ENCODE assay signal across 15 cellular contexts in the genomic region with DNA sequence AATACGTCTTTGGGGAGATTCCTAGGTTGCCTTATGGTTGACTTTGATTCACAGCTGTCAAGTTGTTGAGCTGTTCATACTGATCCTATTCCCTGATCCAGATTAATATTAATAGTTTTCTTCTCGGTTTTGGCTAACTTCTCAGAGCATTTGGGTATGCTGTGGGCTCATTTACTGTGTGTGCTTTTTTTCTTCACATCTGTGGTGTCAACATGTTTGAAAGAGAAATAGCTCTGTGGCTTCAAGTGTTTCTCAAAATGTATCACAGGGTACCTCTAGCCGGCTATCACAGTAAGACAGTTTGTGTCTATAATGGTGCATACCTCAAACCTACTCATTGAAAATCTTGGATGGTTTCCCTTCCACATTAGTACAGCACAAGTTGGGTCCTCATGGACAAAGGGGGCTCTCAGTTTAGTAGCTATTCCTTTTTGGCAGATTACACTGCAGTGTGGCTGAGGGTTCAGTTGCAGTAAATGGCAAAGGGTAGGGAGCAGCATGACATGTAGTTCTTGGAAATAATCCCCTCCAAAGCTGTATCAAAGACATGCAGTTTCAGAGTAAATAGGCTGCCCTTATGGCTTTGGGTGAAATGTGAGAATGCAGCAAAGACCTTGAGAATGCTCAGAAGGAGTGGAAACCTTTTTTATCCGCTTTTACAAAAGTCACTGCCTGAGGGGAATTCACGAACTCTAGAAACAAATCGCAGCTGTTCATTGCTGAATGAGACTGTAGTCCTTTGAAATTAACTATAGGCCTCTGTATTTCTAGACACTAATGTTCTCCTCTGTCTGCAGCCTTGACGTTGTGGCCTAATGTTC.
A peak's percentile ranks its signal among the peaks of the same experiment; 100 is the strongest.
DNase-seq lines count a peak whose midpoint lies in the region; ATAC-seq, FAIRE-seq and TF ChIP-seq lines count a peak whose summit lies in the region.
"Had no signal": no experiment of that assay in that cellular context is flagged by ENCODE, and none has a peak within 500 bp of the region (broad histone marks: within the 10 kb centered on the region; RNA-seq: fewer than 3 reads in every experiment).

No MANE protein-coding gene starts in this region.

- TF ChIP-seq CTCF in nephron progenitor cell (IDR thresholded peaks at IDR 0.05) (no peak), chondrocyte (IDR thresholded peaks at IDR 0.05) (no peak)

- H3K4me1 Mint-ChIP-seq in nephron progenitor cell (peaks cover 8% of the 10 kb centered on the region), chondrocyte (ENCODE audit: low read depth) (peaks cover 33% of the 10 kb centered on the region)

- no peak overlapping the region for H2BK5ac ChIP-seq in trophoblast cell (ENCODE audit: low read depth, low read length, poor library complexity)

- H3K27ac ChIP-seq in trophoblast cell (ENCODE audit: low read depth, low read length), result no peak overlapping the region
- H3K27ac ChIP-seq: body of pancreas had no signal

- H3K9me3 Mint-ChIP-seq in nephron progenitor cell, result no peaks in the 10 kb centered on the region
- H3K9me3 Mint-ChIP-seq in chondrocyte (ENCODE audit: low read depth), result no peaks in the 10 kb centered on the region
- H3K9me3 Mint-ChIP-seq: activated T-cell treated with anti-CD3 and anti-CD28 coated beads, Interleukin-2, amount 50 U/mL, for 24 hours had no signal

- H3K14ac ChIP-seq in trophoblast cell (ENCODE audit: low read length), result no peak overlapping the region

- H3K23ac ChIP-seq in trophoblast cell (ENCODE audit: low read length), result no peak overlapping the region

- H3K18ac ChIP-seq in trophoblast cell (ENCODE audit: low read length), result no peak overlapping the region

- H4K12ac ChIP-seq in trophoblast cell (ENCODE audit: low read depth, low read length), result no peak overlapping the region

- H2AFZ ChIP-seq in trophoblast cell (ENCODE audit: insufficient read depth, low read length, poor library complexity), result no peak overlapping the region

- H3K9me3 ChIP-seq in adipocyte (ENCODE audit: control insufficient read depth, low read length), result no peaks in the 10 kb centered on the region
- no peaks in the 10 kb centered on the region for H3K9me3 ChIP-seq in trophoblast cell (ENCODE audit: insufficient read depth, low read depth, low read length)
- H3K9me3 ChIP-seq: body of pancreas had no signal

- no peak overlapping the region for H3K4me2 ChIP-seq in trophoblast cell (ENCODE audit: low read length)

- TF ChIP-seq POLR2A in GM12892 (IDR thresholded peaks at IDR 0.05; ENCODE audit: low read depth, low read length), result no peak

- no peak overlapping the region for H2BK12ac ChIP-seq in trophoblast cell (ENCODE audit: low read length)

- H2BK120ac ChIP-seq in trophoblast cell (ENCODE audit: insufficient read depth, low read length, poor library complexity), result no peak overlapping the region

- H3K36me3 Mint-ChIP-seq in nephron progenitor cell (ENCODE audit: low read depth) (peaks cover 14% of the 10 kb centered on the region), chondrocyte (ENCODE audit: low read depth) (no peaks in the 10 kb centered on the region)

- H3K36me3 ChIP-seq in adipocyte (ENCODE audit: control insufficient read depth, insufficient read depth, low read length, severe bottlenecking) (peaks cover 2% of the 10 kb centered on the region), trophoblast cell (ENCODE audit: control insufficient read depth in 1 of 2, insufficient read depth in 2 of 2, low read length in 2 of 2) (peaks cover 0 to 2% of the 10 kb centered on the region in 2 experiments)

- H3K4me3 Mint-ChIP-seq in nephron progenitor cell (no peak overlapping the region), chondrocyte (ENCODE audit: unreplicated experiment) (no peak overlapping the region)
- H3K4me3 Mint-ChIP-seq: activated T-cell treated with anti-CD3 and anti-CD28 coated beads, Interleukin-2, amount 50 U/mL, for 24 hours had no signal

- peaks cover 5% of the 10 kb centered on the region for H3K4me1 ChIP-seq in adipocyte (ENCODE audit: control insufficient read depth, insufficient read depth, low read length)
- H3K4me1 ChIP-seq in trophoblast cell (ENCODE audit: control insufficient read depth in 1 of 2, insufficient read depth in 2 of 2, low read length in 2 of 2), result no peaks in the 10 kb centered on the region

- H3K27me3 Mint-ChIP-seq in nephron progenitor cell (ENCODE audit: low read depth, poor library complexity), result no peaks in the 10 kb centered on the region
- H3K27me3 Mint-ChIP-seq in chondrocyte (ENCODE audit: low read depth), result no peaks in the 10 kb centered on the region
- H3K27me3 Mint-ChIP-seq: activated T-cell treated with anti-CD3 and anti-CD28 coated beads, Interleukin-2, amount 50 U/mL, for 24 hours had no signal

- no peak overlapping the region for H2AK5ac ChIP-seq in trophoblast cell (ENCODE audit: low read length)

- H3K27ac Mint-ChIP-seq in nephron progenitor cell (peak overlapping the region; percentile 80), chondrocyte (ENCODE audit: unreplicated experiment) (no peak overlapping the region)
- H3K27ac Mint-ChIP-seq: activated T-cell treated with anti-CD3 and anti-CD28 coated beads, Interleukin-2, amount 50 U/mL, for 24 hours had no signal

- no peaks in the 10 kb centered on the region for H3K79me2 ChIP-seq in trophoblast cell (ENCODE audit: control insufficient read depth, insufficient read depth, low read length, poor library complexity)

- WGBS in trophoblast cell (ENCODE audit: extremely low coverage, insufficient coverage, insufficient read length), result no CpG with 5 or more reads among the region's 7 CpGs

- H4K91ac ChIP-seq in trophoblast cell (ENCODE audit: low read depth, low read length), result no peak overlapping the region

- H3K9ac ChIP-seq in adipocyte (ENCODE audit: low read length), result no peak overlapping the region
- no peak overlapping the region for H3K9ac ChIP-seq in trophoblast cell (ENCODE audit: low read length)

- H3K4me3 ChIP-seq in adipocyte (ENCODE audit: low read length) (no peak overlapping the region), trophoblast cell (ENCODE audit: low read depth, low read length) (no peak overlapping the region)
- H3K4me3 ChIP-seq: body of pancreas had no signal

- no peak overlapping the region for H3K4ac ChIP-seq in trophoblast cell (ENCODE audit: low read depth, low read length)

- peak; percentile 89 for FAIRE-seq in GM12892 (lab: Jason Lieb, UNC)

- no peaks in the 10 kb centered on the region for H3K27me3 ChIP-seq in adipocyte (replicated peaks; ENCODE audit: control insufficient read depth, insufficient read depth, low read length)
- no peaks in the 10 kb centered on the region for H3K27me3 ChIP-seq in trophoblast cell (ENCODE audit: insufficient read depth, low read length)
- H3K27me3 ChIP-seq: body of pancreas had no signal

- DNase-seq in GM12892 (ENCODE audit: insufficient read length) (peak; percentile 8), adipocyte (ENCODE audit: low read depth) (peak; percentile 64), nephron progenitor cell (no peak), trophoblast cell (no peak), RKO (ENCODE audit: low spot score) (no peak), chondrocyte (ENCODE audit: low spot score) (no peak)
- no peak for DNase-seq in stimulated activated CD4-positive, alpha-beta T cell treated with anti-CD3 and anti-CD28 coated beads, Interleukin-2, amount 100 ng/mL, for 24 hours
- DNase-seq: activated T-cell treated with anti-CD3 and anti-CD28 coated beads, Interleukin-2, amount 50 U/mL, for 24 hours; body of pancreas; DMS153; NCI-H1105 treated with DMSO at 0.1 percent for 48 hours; NCI-H526 treated with DMSO at 0.1 percent for 48 hours; SIG-M5 had no signal

- no peak overlapping the region for H4K8ac ChIP-seq in trophoblast cell (ENCODE audit: low read depth, low read length)

- H3K79me1 ChIP-seq in trophoblast cell (ENCODE audit: low read length), result no peaks in the 10 kb centered on the region

- ATAC-seq in HG02571 (IDR thresholded peaks at IDR 0.05; ENCODE audit: unreplicated experiment), result peak; percentile 47
- ATAC-seq: body of pancreas, left lobe of liver had no signal

Comparison
In these comparisons a context has a peak if more than half of its experiments do, and no peak if none do; other contexts are left out.
1. DNase-seq: peak in GM12892 (single experiment) and adipocyte (single experiment); none in nephron progenitor cell (single experiment), trophoblast cell (0 of 2), RKO (single experiment), stimulated activated CD4-positive, alpha-beta T cell treated with anti-CD3 and anti-CD28 coated beads, Interleukin-2, amount 100 ng/mL, for 24 hours (0 of 2) and chondrocyte (single experiment).